In genomic region chr17:78727057-78727456, GRCh38 we compare ENCODE assay signal across 2 cellular contexts.
A peak's percentile ranks its signal among the peaks of the same experiment; 100 is the strongest.
TF ChIP-seq lines count a peak whose summit lies in the region.

No MANE protein-coding gene starts in this region.

TF ChIP-seq in HepG2, 621 proteins besides CTCF, POLR2A, EP300 and RAD21:
- TF ChIP-seq HES4 (CRISPR knock-in tag; IDR thresholded peaks at IDR 0.05; ENCODE audit: borderline replicate concordance) = no peak
- no peak for TF ChIP-seq TRIM24 (CRISPR knock-in tag; IDR thresholded peaks at IDR 0.05)
- TF ChIP-seq FOSL2 (CRISPR knock-in tag; IDR thresholded peaks at IDR 0.05) = no peak
- TF ChIP-seq, protein P1, sequence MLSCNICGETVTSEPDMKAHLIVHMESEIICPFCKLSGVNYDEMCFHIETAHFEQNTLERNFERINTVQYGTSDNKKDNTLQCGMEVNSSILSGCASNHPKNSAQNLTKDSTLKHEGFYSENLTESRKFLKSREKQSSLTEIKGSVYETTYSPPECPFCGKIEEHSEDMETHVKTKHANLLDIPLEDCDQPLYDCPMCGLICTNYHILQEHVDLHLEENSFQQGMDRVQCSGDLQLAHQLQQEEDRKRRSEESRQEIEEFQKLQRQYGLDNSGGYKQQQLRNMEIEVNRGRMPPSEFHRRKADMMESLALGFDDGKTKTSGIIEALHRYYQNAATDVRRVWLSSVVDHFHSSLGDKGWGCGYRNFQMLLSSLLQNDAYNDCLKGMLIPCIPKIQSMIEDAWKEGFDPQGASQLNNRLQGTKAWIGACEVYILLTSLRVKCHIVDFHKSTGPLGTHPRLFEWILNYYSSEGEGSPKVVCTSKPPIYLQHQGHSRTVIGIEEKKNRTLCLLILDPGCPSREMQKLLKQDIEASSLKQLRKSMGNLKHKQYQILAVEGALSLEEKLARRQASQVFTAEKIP (CRISPR knock-in tag; IDR thresholded peaks at IDR 0.05; ENCODE audit: borderline replicate concordance) = no peak
- peak; percentile 68 for TF ChIP-seq MAFF (IDR thresholded peaks at IDR 0.05; ENCODE audit: low read depth, low read length)
- TF ChIP-seq LCORL (IDR thresholded peaks at IDR 0.05) = no peak
- no peak for TF ChIP-seq LCORL (CRISPR knock-in tag; IDR thresholded peaks at IDR 0.05)
- TF ChIP-seq TAF1 (CRISPR knock-in tag; IDR thresholded peaks at IDR 0.05) = no peak
- TF ChIP-seq ZNF296 (CRISPR knock-in tag; conservative IDR thresholded peaks at IDR 0.05) = no peak
- no peak for TF ChIP-seq TARDBP (CRISPR knock-in tag; IDR thresholded peaks at IDR 0.05)
- no peak for TF ChIP-seq SAP130 (CRISPR knock-in tag; IDR thresholded peaks at IDR 0.05; ENCODE audit: low read depth)
- no peak for TF ChIP-seq DBP (CRISPR knock-in tag; IDR thresholded peaks at IDR 0.05; ENCODE audit: not compliant biosample characterization)
- TF ChIP-seq MAFK (conservative IDR thresholded peaks at IDR 0.05 in 1 of 2, IDR thresholded peaks at IDR 0.05 in 1 of 2; ENCODE audit: low read length in 2 of 2) = peak; percentile 68 to 84
- TF ChIP-seq ZNF543 (CRISPR knock-in tag; IDR thresholded peaks at IDR 0.05) = no peak
- no peak for TF ChIP-seq ZBTB2 (CRISPR knock-in tag; IDR thresholded peaks at IDR 0.05; ENCODE audit: low read depth)
- TF ChIP-seq HCFC1 (IDR thresholded peaks at IDR 0.05; ENCODE audit: low read depth, low read length) = no peak
- TF ChIP-seq, protein P2, sequence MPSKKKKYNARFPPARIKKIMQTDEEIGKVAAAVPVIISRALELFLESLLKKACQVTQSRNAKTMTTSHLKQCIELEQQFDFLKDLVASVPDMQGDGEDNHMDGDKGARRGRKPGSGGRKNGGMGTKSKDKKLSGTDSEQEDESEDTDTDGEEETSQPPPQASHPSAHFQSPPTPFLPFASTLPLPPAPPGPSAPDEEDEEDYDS (CRISPR knock-in tag; IDR thresholded peaks at IDR 0.05) = no peak

TF ChIP-seq in GM12878, 131 proteins besides CTCF, POLR2A, EP300 and RAD21:
- TF ChIP-seq MEF2A (IDR thresholded peaks at IDR 0.05; ENCODE audit: insufficient read depth, low read depth, low read length) (no peak), WRNIP1 (IDR thresholded peaks at IDR 0.05; ENCODE audit: borderline replicate concordance, low read depth, low read length) (0 out of 2 replicates have a peak, but pooled peaks have one; percentile 20), GABPA (IDR thresholded peaks at IDR 0.05; ENCODE audit: low read depth) (no peak), EED (IDR thresholded peaks at IDR 0.05; ENCODE audit: low read depth) (no peak), SIN3A (IDR thresholded peaks at IDR 0.05; ENCODE audit: low read depth, low read length) (no peak)
